In the genomic region with DNA sequence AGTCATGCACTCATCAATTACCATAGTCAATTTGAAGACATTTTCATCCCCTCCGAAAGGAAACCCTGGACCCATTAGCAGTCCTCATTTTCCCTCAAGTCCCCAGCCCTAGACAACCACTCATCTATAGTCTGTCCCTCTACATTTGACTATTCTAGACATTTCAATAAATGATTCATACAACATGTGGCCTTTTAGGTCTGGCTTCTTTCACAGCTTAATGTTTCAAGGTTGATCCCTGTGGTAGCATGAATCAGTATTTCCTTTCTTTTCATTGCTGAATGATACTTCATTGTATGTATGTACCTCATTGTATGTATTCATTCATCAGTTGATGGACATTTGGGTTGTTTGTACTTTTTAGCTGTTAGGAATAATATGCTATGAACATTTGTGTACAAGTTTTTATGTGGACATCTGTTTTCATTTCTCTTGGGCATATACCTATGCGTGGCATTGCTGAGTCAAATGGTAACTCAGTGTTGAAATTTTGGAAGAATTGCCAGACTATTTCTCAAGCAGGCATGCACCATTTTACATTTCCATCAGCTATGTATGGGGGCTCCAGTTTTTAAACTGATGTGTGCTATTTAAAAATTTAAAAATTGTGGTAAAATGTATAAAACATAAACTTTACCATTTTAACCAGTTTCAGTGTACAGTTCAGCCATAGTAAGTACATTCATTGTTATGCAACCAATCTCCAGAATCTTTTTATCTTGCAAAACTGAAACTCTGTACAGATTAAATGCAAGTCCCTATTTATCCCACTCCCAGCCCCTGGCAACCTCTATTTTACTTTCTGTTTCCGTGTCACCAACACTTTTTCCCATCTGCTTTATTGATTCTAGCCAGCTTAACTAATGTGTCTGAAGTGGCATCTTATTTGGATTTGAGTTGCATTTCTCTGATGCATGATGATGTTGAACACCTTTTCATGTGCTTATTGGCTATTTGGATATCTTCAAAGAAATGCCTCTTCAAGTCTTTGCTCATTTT, we compare ENCODE assay signal across 15 cellular contexts. TPM values are rescaled to one million over a fixed set of nuclear protein-coding genes. Genes with fewer than 3 reads are reported as not detected.
DNase-seq lines count a peak whose midpoint lies in the region; ATAC-seq lines count a peak whose summit lies in the region.
"Had no signal": no experiment of that assay in that cellular context is flagged by ENCODE, and none has a peak within 500 bp of the region (broad histone marks: within the 10 kb centered on the region; RNA-seq: fewer than 3 reads in every experiment).

No MANE protein-coding gene starts in this region.

- H3K27ac ChIP-seq in epithelial cell of prostate = no peak overlapping the region

- H3K27ac Mint-ChIP-seq in activated naive CD4-positive, alpha-beta T cell treated with anti-CD3 and anti-CD28 coated beads, Interleukin-2, amount 50 U/mL, for 72 hours = peak overlapping the region in 1 of 2 donors; percentile 70
- H3K27ac Mint-ChIP-seq in stimulated activated naive CD8-positive, alpha-beta T cell treated with anti-CD3 and anti-CD28 coated beads, Interleukin-15, amount 100 ng/mL, for 72 hours = peak overlapping the region in 1 of 2 donors; percentile 40
- H3K27ac Mint-ChIP-seq: activated naive CD4-positive, alpha-beta T cell treated with anti-CD3 and anti-CD28 coated beads, Interleukin-2, amount 10 ng/mL, durations not matched to agents 7 days and 5 days; B cell; stimulated activated memory B cell treated with anti-CD40 and anti-IgM and Interleukin-4, amounts not matched to agents 10 μg/mL and 1 μg/mL and 100 μg/mL, for 72 hours; T-helper 17 cell had no signal

- H3K36me3 Mint-ChIP-seq in activated naive CD4-positive, alpha-beta T cell treated with anti-CD3 and anti-CD28 coated beads, Interleukin-2, amount 50 U/mL, for 72 hours = peaks cover 5 to 24% of the 10 kb centered on the region in 2 donors

- no peaks in the 10 kb centered on the region for H3K27me3 Mint-ChIP-seq in stimulated activated naive CD8-positive, alpha-beta T cell treated with anti-CD3 and anti-CD28 coated beads, Interleukin-15, amount 100 ng/mL, for 72 hours
- H3K27me3 Mint-ChIP-seq: activated naive CD4-positive, alpha-beta T cell treated with anti-CD3 and anti-CD28 coated beads, Interleukin-2, amount 10 ng/mL, durations not matched to agents 7 days and 5 days; B cell; stimulated activated memory B cell treated with anti-CD40 and anti-IgM and Interleukin-4, amounts not matched to agents 10 μg/mL and 1 μg/mL and 100 μg/mL, for 72 hours had no signal

- peaks cover 72% of the 10 kb centered on the region for H3K4me1 Mint-ChIP-seq in stimulated activated naive CD8-positive, alpha-beta T cell treated with anti-CD3 and anti-CD28 coated beads, Interleukin-15, amount 100 ng/mL, for 72 hours

- peak overlapping the region; percentile 3 to 49 for H3K4me3 Mint-ChIP-seq in stimulated activated naive CD8-positive, alpha-beta T cell treated with anti-CD3 and anti-CD28 coated beads, Interleukin-15, amount 100 ng/mL, for 72 hours
- H3K4me3 Mint-ChIP-seq: activated naive CD4-positive, alpha-beta T cell treated with anti-CD3 and anti-CD28 coated beads, Interleukin-2, amount 10 ng/mL, durations not matched to agents 7 days and 5 days; B cell; stimulated activated memory B cell treated with anti-CD40 and anti-IgM and Interleukin-4, amounts not matched to agents 10 μg/mL and 1 μg/mL and 100 μg/mL, for 72 hours; T-helper 17 cell had no signal

- peak; percentile 98 to 99 for ATAC-seq in activated naive CD4-positive, alpha-beta T cell treated with anti-CD3 and anti-CD28 coated beads, Interleukin-2, amount 50 U/mL, for 72 hours
- ATAC-seq in stimulated activated naive CD8-positive, alpha-beta T cell treated with anti-CD3 and anti-CD28 coated beads, Interleukin-15, amount 100 ng/mL, for 72 hours = peak; percentile 99
- ATAC-seq in HG02571 (IDR thresholded peaks at IDR 0.05; ENCODE audit: unreplicated experiment) = no peak
- ATAC-seq: stimulated activated memory B cell treated with anti-CD40 and anti-IgM and Interleukin-4, amounts not matched to agents 10 μg/mL and 1 μg/mL and 100 μg/mL, for 72 hours; T-helper 17 cell had no signal

- peaks cover 6 to 11% of the 10 kb centered on the region in 2 donors for H3K9me3 Mint-ChIP-seq in activated naive CD4-positive, alpha-beta T cell treated with anti-CD3 and anti-CD28 coated beads, Interleukin-2, amount 50 U/mL, for 72 hours
- peaks cover 7 to 11% of the 10 kb centered on the region in 2 donors for H3K9me3 Mint-ChIP-seq in stimulated activated naive CD8-positive, alpha-beta T cell treated with anti-CD3 and anti-CD28 coated beads, Interleukin-15, amount 100 ng/mL, for 72 hours

- no peak for DNase-seq in activated naive CD4-positive, alpha-beta T cell treated with anti-CD3 and anti-CD28 coated beads, Interleukin-2, amount 50 U/mL, for 72 hours (ENCODE audit: low spot score in 2 of 2)
- DNase-seq in activated naive CD4-positive, alpha-beta T cell treated with Interleukin-2 at 50 U/mL for 16 hours = no peak
- peak; percentile 59 for DNase-seq in RPMI7951 (ENCODE audit: low read depth)
- peak; percentile 26 for DNase-seq in epithelial cell of prostate (ENCODE audit: low read depth, low spot score)
- DNase-seq in stimulated activated naive CD8-positive, alpha-beta T cell treated with anti-CD3 and anti-CD28 coated beads, Interleukin-15, amount 100 ng/mL, for 72 hours = peak; percentile 9 to 30
- no peak for DNase-seq in SKM-1 (lab: John Stamatoyannopoulos, UW; ENCODE audit: unreplicated experiment)
- no peak for DNase-seq in GM19238 (ENCODE audit: insufficient read length, low spot score)
- DNase-seq: activated CD4-positive, alpha-beta T cell treated with anti-CD3 and anti-CD28 coated beads, Interleukin-2, amount 50 U/mL, for 1 hour; activated naive CD4-positive, alpha-beta T cell treated with anti-CD3 and anti-CD28 coated beads, Interleukin-2, amount 10 ng/mL, durations not matched to agents 7 days and 5 days; kidney; stimulated activated CD4-positive, alpha-beta T cell treated with anti-CD3 and anti-CD28 coated beads, Interleukin-2, amount 100 ng/mL, for 48 hours; T-helper 17 cell had no signal

RNA-seq across cellular contexts. Expression of gene SPATA13, which starts 18.6 kb away (rescaled TPM):
- 10 to 100 TPM; 43.9 to 65.0 TPM for total RNA-seq in activated naive CD4-positive, alpha-beta T cell treated with anti-CD3 and anti-CD28 coated beads, Interleukin-2, amount 50 U/mL, for 72 hours
- 4.5 and 4.6 TPM in 2 replicates for total RNA-seq in RPMI7951 (2014; rRNA removed; shearing (Covaris generic))

Comparison
In these comparisons a context has a peak if more than half of its experiments do, and no peak if none do; other contexts are left out.
1. DNase-seq: peak in RPMI7951 (single experiment), epithelial cell of prostate (single experiment) and stimulated activated naive CD8-positive, alpha-beta T cell treated with anti-CD3 and anti-CD28 coated beads, Interleukin-15, amount 100 ng/mL, for 72 hours (2 of 2); none in activated naive CD4-positive, alpha-beta T cell treated with anti-CD3 and anti-CD28 coated beads, Interleukin-2, amount 50 U/mL, for 72 hours (0 of 2), activated naive CD4-positive, alpha-beta T cell treated with Interleukin-2 at 50 U/mL for 16 hours (single experiment), SKM-1 (single experiment) and GM19238 (single experiment).